19 cellular contexts compared by ENCODE assay signal in genomic region chr2:150134223-150134858, GRCh38.
DNase-seq lines count a peak whose midpoint lies in the region; FAIRE-seq and TF ChIP-seq lines count a peak whose summit lies in the region.
"Had no signal": no experiment of that assay in that cellular context is flagged by ENCODE, and none has a peak within 500 bp of the region (broad histone marks: within the 10 kb centered on the region; RNA-seq: fewer than 3 reads in every experiment).

No MANE protein-coding gene starts in this region.

- H4K20me1 ChIP-seq in fibroblast of lung (ENCODE audit: control insufficient read depth, extremely low read depth, insufficient read depth, low read length) = no peaks in the 10 kb centered on the region

- no peaks in the 10 kb centered on the region for H3K79me2 ChIP-seq in fibroblast of lung (ENCODE audit: control insufficient read depth, insufficient read depth, low read length)
- H3K79me2 ChIP-seq in trophoblast cell (ENCODE audit: control insufficient read depth, insufficient read depth, low read length, poor library complexity) = no peaks in the 10 kb centered on the region

- H3K4me1 ChIP-seq in SJSA1 (replicated peaks) (peaks cover 32% of the 10 kb centered on the region), fibroblast of lung (ENCODE audit: control insufficient read depth, extremely low read depth, insufficient read depth, low read length) (no peaks in the 10 kb centered on the region), trophoblast cell (ENCODE audit: control insufficient read depth in 1 of 2, insufficient read depth in 2 of 2, low read length in 2 of 2) (peaks cover 0 to 6% of the 10 kb centered on the region in 2 experiments)
- H3K4me1 ChIP-seq: adrenal gland, upper lobe of left lung had no signal

- no peaks in the 10 kb centered on the region for H3K36me3 ChIP-seq in SJSA1
- no peaks in the 10 kb centered on the region for H3K36me3 ChIP-seq in fibroblast of lung (ENCODE audit: control insufficient read depth, insufficient read depth, low read length)
- no peaks in the 10 kb centered on the region for H3K36me3 ChIP-seq in trophoblast cell (ENCODE audit: control insufficient read depth in 1 of 2, insufficient read depth in 2 of 2, low read length in 2 of 2)
- H3K36me3 ChIP-seq: adrenal gland, upper lobe of left lung had no signal

- H3K4me3 Mint-ChIP-seq in endothelial cell (ENCODE audit: unreplicated experiment) = no peak overlapping the region
- H3K4me3 Mint-ChIP-seq: stimulated activated memory B cell treated with anti-CD40 and anti-IgM and Interleukin-4, amounts not matched to agents 10 μg/mL and 1 μg/mL and 100 μg/mL, for 72 hours; WTC11 had no signal

- peak; percentile 48 for DNase-seq in GM04504 (ENCODE audit: low read depth)
- peak in 1 of 2 experiments; percentile 69 for DNase-seq in SJSA1 (ENCODE audit: low read depth in 1 of 2, low spot score in 2 of 2)
- peak; percentile 65 to 87 for DNase-seq in fibroblast of lung (ENCODE audit: low read depth in 2 of 2)
- no peak for DNase-seq in trophoblast cell
- no peak for DNase-seq in activated effector memory CD4-positive, alpha-beta T cell treated with anti-CD3 and anti-CD28 coated beads, Interleukin-2, amount 50 U/mL, for 16 hours
- DNase-seq in GM20000 (ENCODE audit: low spot score) = no peak
- DNase-seq in H54 (ENCODE audit: insufficient read length, low spot score) = no peak
- DNase-seq in endothelial cell (ENCODE audit: low spot score) = no peak
- DNase-seq: activated CD8-positive, alpha-beta memory T cell treated with anti-CD3 and anti-CD28 coated beads for 24 hours; DMS79 treated with DMSO at 0.1 percent for 48 hours; hypothalamus; KBM-7; NCI-H1092; NCI-H2107; upper lobe of left lung had no signal

- H3K4me1 Mint-ChIP-seq in endothelial cell (ENCODE audit: unreplicated experiment) = no peaks in the 10 kb centered on the region
- H3K4me1 Mint-ChIP-seq: stimulated activated memory B cell treated with anti-CD40 and anti-IgM and Interleukin-4, amounts not matched to agents 10 μg/mL and 1 μg/mL and 100 μg/mL, for 72 hours had no signal

- H3K14ac ChIP-seq in trophoblast cell (ENCODE audit: low read length) = no peak overlapping the region

- H3K27me3 ChIP-seq in SJSA1 (replicated peaks) = no peaks in the 10 kb centered on the region
- no peaks in the 10 kb centered on the region for H3K27me3 ChIP-seq in fibroblast of lung (ENCODE audit: control insufficient read depth, insufficient read depth, low read length)
- H3K27me3 ChIP-seq in trophoblast cell (ENCODE audit: insufficient read depth, low read length) = no peaks in the 10 kb centered on the region
- H3K27me3 ChIP-seq: adrenal gland, upper lobe of left lung had no signal

- TF ChIP-seq POLR2A in H54 (IDR thresholded peaks at IDR 0.05; ENCODE audit: low read depth, low read length) = no peak

- H3K4me2 ChIP-seq in fibroblast of lung (ENCODE audit: extremely low read depth, insufficient read depth, low read length) (no peak overlapping the region), trophoblast cell (ENCODE audit: low read length) (peak overlapping the region; percentile 3)

- H3K4me3 ChIP-seq in SJSA1 = no peak overlapping the region
- H3K4me3 ChIP-seq in fibroblast of lung (replicated peaks in 1 of 4; ENCODE audit: control extremely low read depth in 1 of 4, insufficient read depth in 1 of 4, low read depth in 3 of 4, low read length in 4 of 4) = no peak overlapping the region
- H3K4me3 ChIP-seq in trophoblast cell (ENCODE audit: low read depth, low read length) = no peak overlapping the region
- H3K4me3 ChIP-seq: adrenal gland, upper lobe of left lung had no signal

- no CpG with 5 or more reads among the region's 6 CpGs for WGBS in trophoblast cell (ENCODE audit: extremely low coverage, insufficient coverage, insufficient read length)

- H3K27ac ChIP-seq in SJSA1 (peak overlapping the region; percentile 44), fibroblast of lung (ENCODE audit: insufficient read depth, low read length) (no peak overlapping the region), trophoblast cell (ENCODE audit: low read depth, low read length) (peak overlapping the region; percentile 69)
- H3K27ac ChIP-seq: adrenal gland, upper lobe of left lung had no signal

- no peak overlapping the region for H2BK12ac ChIP-seq in trophoblast cell (ENCODE audit: low read length)

- no peak overlapping the region for H4K8ac ChIP-seq in trophoblast cell (ENCODE audit: low read depth, low read length)

- no peak overlapping the region for H3K4ac ChIP-seq in trophoblast cell (ENCODE audit: low read depth, low read length)

- peaks cover 10% of the 10 kb centered on the region for H3K79me1 ChIP-seq in trophoblast cell (ENCODE audit: low read length)

- no peak overlapping the region for H3K18ac ChIP-seq in trophoblast cell (ENCODE audit: low read length)

- H2BK120ac ChIP-seq in trophoblast cell (ENCODE audit: insufficient read depth, low read length, poor library complexity) = no peak overlapping the region

- H3K9me3 ChIP-seq in SJSA1 (replicated peaks) (no peaks in the 10 kb centered on the region), fibroblast of lung (ENCODE audit: control insufficient read depth, insufficient read depth, low read depth, low read length) (no peaks in the 10 kb centered on the region), trophoblast cell (ENCODE audit: insufficient read depth, low read depth, low read length) (no peaks in the 10 kb centered on the region)
- H3K9me3 ChIP-seq: adrenal gland, upper lobe of left lung had no signal

- no peaks in the 10 kb centered on the region for H3K9me3 Mint-ChIP-seq in endothelial cell (ENCODE audit: unreplicated experiment)
- H3K9me3 Mint-ChIP-seq: activated T-helper 2 cell treated with anti-CD3 and anti-CD28 coated beads, Interferon-gamma antibody, Interleukin-2, Interleukin-4, amounts not matched to agents 10 μg/mL and 5 μg/mL and 100 μg/mL, durations not matched to agents 14 hours and 24 hours and 36 hours had no signal

- FAIRE-seq in H54 (lab: Jason Lieb, UNC) = no peak

- no peaks in the 10 kb centered on the region for H3K36me3 Mint-ChIP-seq in endothelial cell (ENCODE audit: low read depth, unreplicated experiment)
- H3K36me3 Mint-ChIP-seq: stimulated activated memory B cell treated with anti-CD40 and anti-IgM and Interleukin-4, amounts not matched to agents 10 μg/mL and 1 μg/mL and 100 μg/mL, for 72 hours; WTC11 had no signal

- H2AFZ ChIP-seq in fibroblast of lung (ENCODE audit: low read length) (no peak overlapping the region), trophoblast cell (ENCODE audit: insufficient read depth, low read length, poor library complexity) (no peak overlapping the region)

- H3K23ac ChIP-seq in trophoblast cell (ENCODE audit: low read length) = no peak overlapping the region

- TF ChIP-seq CTCF in fibroblast of lung (conservative IDR thresholded peaks at IDR 0.05 in 1 of 2, IDR thresholded peaks at IDR 0.05 in 1 of 2; ENCODE audit: low read depth in 1 of 2, low read length in 2 of 2) = no peak
- no peak for TF ChIP-seq CTCF in GM20000 (IDR thresholded peaks at IDR 0.05; ENCODE audit: extremely low read depth, missing control alignments)
- no peak for TF ChIP-seq CTCF in endothelial cell (IDR thresholded peaks at IDR 0.05; ENCODE audit: unreplicated experiment)

- H3K9ac ChIP-seq in fibroblast of lung (ENCODE audit: insufficient read depth, low read length) (no peak overlapping the region), trophoblast cell (ENCODE audit: low read length) (no peak overlapping the region)

- no peak overlapping the region for H3K27ac Mint-ChIP-seq in endothelial cell (ENCODE audit: unreplicated experiment)
- H3K27ac Mint-ChIP-seq: activated T-helper 2 cell treated with anti-CD3 and anti-CD28 coated beads, Interferon-gamma antibody, Interleukin-2, Interleukin-4, amounts not matched to agents 10 μg/mL and 5 μg/mL and 100 μg/mL, durations not matched to agents 14 hours and 24 hours and 36 hours; stimulated activated memory B cell treated with anti-CD40 and anti-IgM and Interleukin-4, amounts not matched to agents 10 μg/mL and 1 μg/mL and 100 μg/mL, for 72 hours; WTC11 had no signal

- H2BK5ac ChIP-seq in trophoblast cell (ENCODE audit: low read depth, low read length, poor library complexity) = peak overlapping the region; percentile 2

- H4K91ac ChIP-seq in trophoblast cell (ENCODE audit: low read depth, low read length) = no peak overlapping the region

- H3K27me3 Mint-ChIP-seq in endothelial cell (ENCODE audit: unreplicated experiment) = peaks cover 3% of the 10 kb centered on the region
- H3K27me3 Mint-ChIP-seq: stimulated activated memory B cell treated with anti-CD40 and anti-IgM and Interleukin-4, amounts not matched to agents 10 μg/mL and 1 μg/mL and 100 μg/mL, for 72 hours had no signal

- H4K12ac ChIP-seq in trophoblast cell (ENCODE audit: low read depth, low read length) = no peak overlapping the region

- no peak overlapping the region for H2AK5ac ChIP-seq in trophoblast cell (ENCODE audit: low read length)

Comparison
In these comparisons a context has a peak if more than half of its experiments do, and no peak if none do; other contexts are left out.
1. DNase-seq: peak in GM04504 (single experiment) and fibroblast of lung (2 of 2); none in trophoblast cell (0 of 2), activated effector memory CD4-positive, alpha-beta T cell treated with anti-CD3 and anti-CD28 coated beads, Interleukin-2, amount 50 U/mL, for 16 hours (single experiment), GM20000 (single experiment), H54 (single experiment) and endothelial cell (single experiment).